Comparison of ENCODE assay signal across 9 cellular contexts in genomic region chr16:71210-71539, GRCh38. TPM values are rescaled to one million over a fixed set of nuclear protein-coding genes. Genes with fewer than 3 reads are reported as not detected.
A peak's percentile ranks its signal among the peaks of the same experiment; 100 is the strongest.
DNase-seq lines count a peak whose midpoint lies in the region; ATAC-seq, FAIRE-seq and TF ChIP-seq lines count a peak whose summit lies in the region.
"Had no signal": no experiment of that assay in that cellular context is flagged by ENCODE, and none has a peak within 500 bp of the region (broad histone marks: within the 10 kb centered on the region; RNA-seq: fewer than 3 reads in every experiment).

No MANE protein-coding gene starts in this region.

- no peak for ATAC-seq in heart right ventricle
- ATAC-seq in aorta (ENCODE audit: low FRiP score) = no peak

- TF ChIP-seq CTCF in heart right ventricle (IDR thresholded peaks at IDR 0.05) (no peak), endothelial cell of umbilical vein (IDR thresholded peaks at IDR 0.05; ENCODE audit: extremely low read depth in 1 of 2, insufficient read depth in 1 of 2, low read depth in 1 of 2, low read length in 2 of 2) (no peak), nephron progenitor cell (IDR thresholded peaks at IDR 0.05) (no peak), GM13977 (IDR thresholded peaks at IDR 0.05; ENCODE audit: extremely low read depth, insufficient read depth, missing control alignments) (no peak)

- no TSS peak for BruUV-seq in endothelial cell of umbilical vein (replicated peaks; lab: Mats Ljungman, UMichigan)

- H3K9me1 ChIP-seq in endothelial cell of umbilical vein (replicated peaks; ENCODE audit: control insufficient read depth, extremely low read depth, insufficient read depth, low read length) = no peaks in the 10 kb centered on the region

- intact Hi-C loops in heart right ventricle (cut with DNase I) = no loop called here
- intact Hi-C loops in cardiac septum (cut with DNase I) = no loop called here
- intact Hi-C loops in endothelial cell of umbilical vein (cut with micrococcal nuclease) = no loop called here
- intact Hi-C loops in aorta (cut with DNase I) = no loop called here

- peak overlapping the region; percentile 48 for H3K9ac ChIP-seq in endothelial cell of umbilical vein (replicated peaks; ENCODE audit: extremely low read depth, insufficient read depth, low read length)
- H3K9ac ChIP-seq: KMS-11 had no signal

- no peak overlapping the region for H3K27ac Mint-ChIP-seq in nephron progenitor cell

- H3K27me3 ChIP-seq in heart right ventricle = peaks cover 0 to 39% (median 0%) of the 10 kb centered on the region in 7 donors
- no peaks in the 10 kb centered on the region for H3K27me3 ChIP-seq in endothelial cell of umbilical vein (ENCODE audit: control insufficient read depth in 2 of 2, insufficient read depth in 2 of 2, low read length in 2 of 2)
- no peaks in the 10 kb centered on the region for H3K27me3 ChIP-seq in aorta (ENCODE audit: control insufficient read depth in 1 of 2, insufficient read depth in 2 of 2, low read length in 1 of 2)

- DNase-seq in heart right ventricle = no peak
- no peak for DNase-seq in cardiac septum (ENCODE audit: low spot score)
- DNase-seq in endothelial cell of umbilical vein (ENCODE audit: low read depth, low spot score) = no peak
- DNase-seq in nephron progenitor cell = no peak
- no peak for DNase-seq in aorta
- DNase-seq in GM13977 (ENCODE audit: low spot score) = no peak
- DNase-seq in stimulated activated CD4-positive, alpha-beta T cell treated with anti-CD3 and anti-CD28 coated beads, Interleukin-4, amount 100 ng/mL, for 1 hour = no peak
- no peak for DNase-seq in stimulated activated CD4-positive, alpha-beta T cell treated with anti-CD3 and anti-CD28 coated beads, Interleukin-1b, Interleukin-23, amount 100 ng/mL, for 48 hours

- no peaks in the 10 kb centered on the region for H3K9me3 Mint-ChIP-seq in nephron progenitor cell

- H3K36me3 Mint-ChIP-seq in nephron progenitor cell (ENCODE audit: low read depth) = no peaks in the 10 kb centered on the region

- H3K27ac ChIP-seq in heart right ventricle (peak overlapping the region; percentile 86 to 99 (median 95)), endothelial cell of umbilical vein (ENCODE audit: insufficient read depth, low read depth, low read length) (no peak overlapping the region), aorta (ENCODE audit: low read depth in 1 of 2, low read length in 2 of 2) (no peak overlapping the region)
- H3K27ac ChIP-seq: KMS-11 had no signal

- 55% methylated on average over 5 of the region's 5 CpGs for WGBS in heart right ventricle, 2 donors
- 11 to 20% methylated on average over 5 of the region's 5 CpGs for WGBS in aorta, 2 donors

- TF ChIP-seq POLR2A in endothelial cell of umbilical vein (IDR thresholded peaks at IDR 0.05; ENCODE audit: low read depth, low read length) = no peak

- peak overlapping the region; percentile 74 for H3K4me2 ChIP-seq in endothelial cell of umbilical vein (ENCODE audit: insufficient read depth, low read length)

- H3K4me1 Mint-ChIP-seq in nephron progenitor cell = peaks cover 80% of the 10 kb centered on the region

- H3K36me3 ChIP-seq in heart right ventricle = peaks cover 0 to 4% (median 0%) of the 10 kb centered on the region in 9 donors
- H3K36me3 ChIP-seq in endothelial cell of umbilical vein (ENCODE audit: control insufficient read depth in 2 of 2, extremely low read depth in 1 of 2, insufficient read depth in 2 of 2, low read length in 2 of 2) = no peaks in the 10 kb centered on the region
- H3K36me3 ChIP-seq in aorta (ENCODE audit: control insufficient read depth in 1 of 2, insufficient read depth in 2 of 2, low read length in 1 of 2) = no peaks in the 10 kb centered on the region

- no peaks in the 10 kb centered on the region for H4K20me1 ChIP-seq in endothelial cell of umbilical vein (replicated peaks; ENCODE audit: control insufficient read depth, extremely low read depth, insufficient read depth, low read length)

- FAIRE-seq in endothelial cell of umbilical vein (lab: Jason Lieb, UNC) = no peak

- no peak overlapping the region for H2AFZ ChIP-seq in endothelial cell of umbilical vein (ENCODE audit: low read depth, low read length)

- in situ Hi-C loops in GM13977 (cut with MboI; ENCODE audit: low pct_unique_long_range_greater_than_20kb, low sequenced_read_pairs, unreplicated experiment) = no loop called here

- no peaks in the 10 kb centered on the region for H3K27me3 Mint-ChIP-seq in nephron progenitor cell (ENCODE audit: low read depth, poor library complexity)

- H3K79me2 ChIP-seq in endothelial cell of umbilical vein (ENCODE audit: control insufficient read depth, insufficient read depth, low read length) = peaks cover 40% of the 10 kb centered on the region

- CTCF ChIA-PET in endothelial cell of umbilical vein (lab: Charles Lee) = interaction anchor here (0.9 to 18.5 kb wide), 3 partner anchors 19 to 291 kb away, joined by 3 to 790 read pairs (median 4); no protein-coding TSS in a partner anchor

- dilution Hi-C loops in endothelial cell of umbilical vein (cut with MboI; ENCODE audit: extremely low pct_ligation_motif_present, low sequenced_read_pairs) = no loop called here

- H3K9me3 ChIP-seq in heart right ventricle = no peaks in the 10 kb centered on the region
- no peaks in the 10 kb centered on the region for H3K9me3 ChIP-seq in endothelial cell of umbilical vein (replicated peaks; ENCODE audit: control insufficient read depth, insufficient read depth, low read length)
- H3K9me3 ChIP-seq in aorta (ENCODE audit: control insufficient read depth, low read length) = no peaks in the 10 kb centered on the region

- peak overlapping the region; percentile 84 for H3K4me3 Mint-ChIP-seq in nephron progenitor cell

- H3K4me3 ChIP-seq in heart right ventricle (peak overlapping the region; percentile 64 to 89 (median 72)), endothelial cell of umbilical vein (replicated peaks in 1 of 3; ENCODE audit: insufficient read depth in 1 of 3, low read depth in 1 of 3, low read length in 3 of 3) (peak overlapping the region; percentile 52 to 64 (median 52)), aorta (ENCODE audit: low read length in 2 of 2) (peak overlapping the region; percentile 36 to 73)

- POLR2A ChIA-PET in endothelial cell of umbilical vein (lab: Charles Lee) = no interaction called here

- H3K4me1 ChIP-seq in heart right ventricle = peaks cover 51 to 92% (median 90%) of the 10 kb centered on the region in 9 donors
- H3K4me1 ChIP-seq in endothelial cell of umbilical vein (ENCODE audit: control insufficient read depth, extremely low read depth, insufficient read depth, low read length) = peaks cover 18% of the 10 kb centered on the region
- no peaks in the 10 kb centered on the region for H3K4me1 ChIP-seq in aorta (ENCODE audit: control insufficient read depth in 1 of 2, insufficient read depth in 2 of 2, low read length in 2 of 2)

RNA-seq across cellular contexts. Expression of gene RHBDF1, which starts 1.3 kb away (rescaled TPM):
- 10 to 100 TPM; 18.5 to 27.8 (median 24.3) TPM for total RNA-seq in heart right ventricle
- polyA plus RNA-seq in heart right ventricle = 10 to 100 TPM; 36.9 to 89.8 TPM
- total RNA-seq in cardiac septum = 31.4 TPM
- 55.1 and 57.0 TPM in 2 replicates for total RNA-seq in endothelial cell of umbilical vein
- 113 and 137 TPM in 2 replicates for polyA plus RNA-seq in endothelial cell of umbilical vein
- polyA plus RNA-seq in endothelial cell of umbilical vein (2011; cell fraction: cytosol; rRNA removed) = 36.3 and 43.7 TPM in 2 replicates
- 340 and 426 TPM in 2 replicates for polyA plus RNA-seq in endothelial cell of umbilical vein (2011; cell fraction: nucleus; rRNA removed)
- 43.3 and 52.5 TPM in 2 replicates for polyA plus RNA-seq in endothelial cell of umbilical vein (2012)
- polyA minus RNA-seq in endothelial cell of umbilical vein = 67.9 and 77.9 TPM in 2 replicates
- polyA minus RNA-seq in endothelial cell of umbilical vein (2011; cell fraction: cytosol; rRNA and poly(A)+ RNA removed) = 5.2 TPM
- 70.9 and 84.9 TPM in 2 replicates for polyA minus RNA-seq in endothelial cell of umbilical vein (2011; cell fraction: nucleus; rRNA and poly(A)+ RNA removed)
- 10 to 100 TPM; 79.2 to 91.0 TPM for total RNA-seq in aorta
- 100 to 1,000 TPM in 1 of 2 donors, 10 to 100 TPM in 1; 23.7 to 215 TPM for polyA plus RNA-seq in aorta

RNA-seq across cellular contexts. Expression of gene MPG, which starts 6.8 kb away (rescaled TPM):
- total RNA-seq in heart right ventricle = 10 to 100 TPM; 32.2 to 44.7 (median 38.6) TPM
- polyA plus RNA-seq in heart right ventricle = 10 to 100 TPM; 68.2 to 88.5 TPM
- 33.6 TPM for total RNA-seq in cardiac septum
- total RNA-seq in endothelial cell of umbilical vein = 68.1 and 70.5 TPM in 2 replicates
- 140 and 178 TPM in 2 replicates for polyA plus RNA-seq in endothelial cell of umbilical vein
- polyA plus RNA-seq in endothelial cell of umbilical vein (2011; cell fraction: cytosol; rRNA removed) = 54.6 and 92.5 TPM in 2 replicates
- 26.0 and 26.1 TPM in 2 replicates for polyA plus RNA-seq in endothelial cell of umbilical vein (2011; cell fraction: nucleus; rRNA removed)
- polyA plus RNA-seq in endothelial cell of umbilical vein (2012) = 48.5 and 63.0 TPM in 2 replicates
- 16.4 and 18.6 TPM in 2 replicates for polyA minus RNA-seq in endothelial cell of umbilical vein
- 38.9 TPM for polyA minus RNA-seq in endothelial cell of umbilical vein (2011; cell fraction: cytosol; rRNA and poly(A)+ RNA removed)
- 4.2 and 14.6 TPM in 2 replicates for polyA minus RNA-seq in endothelial cell of umbilical vein (2011; cell fraction: nucleus; rRNA and poly(A)+ RNA removed)
- total RNA-seq in aorta = 10 to 100 TPM; 56.2 to 59.5 TPM
- polyA plus RNA-seq in aorta = 100 to 1,000 TPM in 1 of 2 donors, 10 to 100 TPM in 1; 88.7 to 213 TPM

RNA-seq across cellular contexts. Expression of gene SNRNP25, which starts 17.5 kb away (rescaled TPM):
- 10 to 100 TPM; 45.6 to 86.6 (median 56.6) TPM for total RNA-seq in heart right ventricle
- polyA plus RNA-seq in heart right ventricle = 100 to 1,000 TPM in 1 of 2 donors, 10 to 100 TPM in 1; 80.4 to 109 TPM
- total RNA-seq in cardiac septum = 45.6 TPM
- 41.8 and 50.2 TPM in 2 replicates for total RNA-seq in endothelial cell of umbilical vein
- 42.1 and 49.6 TPM in 2 replicates for polyA plus RNA-seq in endothelial cell of umbilical vein
- polyA plus RNA-seq in endothelial cell of umbilical vein (2011; cell fraction: cytosol; rRNA removed) = 76.4 and 84.8 TPM in 2 replicates
- 28.5 and 33.5 TPM in 2 replicates for polyA plus RNA-seq in endothelial cell of umbilical vein (2011; cell fraction: nucleus; rRNA removed)
- 54.9 and 59.2 TPM in 2 replicates for polyA plus RNA-seq in endothelial cell of umbilical vein (2012)
- polyA minus RNA-seq in endothelial cell of umbilical vein = 18.4 and 18.6 TPM in 2 replicates
- polyA minus RNA-seq in endothelial cell of umbilical vein (2011; cell fraction: cytosol; rRNA and poly(A)+ RNA removed) = 18.6 TPM
- 3.8 and 4.0 TPM in 2 replicates for polyA minus RNA-seq in endothelial cell of umbilical vein (2011; cell fraction: nucleus; rRNA and poly(A)+ RNA removed)
- total RNA-seq in aorta = 10 to 100 TPM; 10.7 to 11.1 TPM
- 10 to 100 TPM; 18.5 to 32.2 TPM for polyA plus RNA-seq in aorta

RNA-seq across cellular contexts. Expression of gene POLR3K, which starts 17.8 kb away (rescaled TPM):
- total RNA-seq in heart right ventricle (10 to 100 TPM in 7 of 10 donors, 1 to 10 TPM in 3; 9.1 to 11.8 (median 10.5) TPM), cardiac septum (9.2 TPM), endothelial cell of umbilical vein (18.4 and 20.6 TPM in 2 replicates), aorta (1 to 10 TPM; 6.0 to 6.1 TPM)
- polyA plus RNA-seq in heart right ventricle (10 to 100 TPM in 1 of 2 donors, 1 to 10 TPM in 1; 6.7 to 19.2 TPM), endothelial cell of umbilical vein (28.0 and 33.2 TPM in 2 replicates), aorta (10 to 100 TPM in 1 of 2 donors, 1 to 10 TPM in 1; 8.5 to 10.9 TPM)
- polyA plus RNA-seq in endothelial cell of umbilical vein (2011; cell fraction: cytosol; rRNA removed) = 32.9 and 42.4 TPM in 2 replicates
- polyA plus RNA-seq in endothelial cell of umbilical vein (2011; cell fraction: nucleus; rRNA removed) = 11.6 and 12.5 TPM in 2 replicates
- 25.5 and 35.5 TPM in 2 replicates for polyA plus RNA-seq in endothelial cell of umbilical vein (2012)
- 17.6 and 17.7 TPM in 2 replicates for polyA minus RNA-seq in endothelial cell of umbilical vein
- 34.3 TPM for polyA minus RNA-seq in endothelial cell of umbilical vein (2011; cell fraction: cytosol; rRNA and poly(A)+ RNA removed)
- 2.9 and 3.4 TPM in 2 replicates for polyA minus RNA-seq in endothelial cell of umbilical vein (2011; cell fraction: nucleus; rRNA and poly(A)+ RNA removed)

Comparison
In these comparisons a context has a peak if more than half of its experiments do, and no peak if none do; other contexts are left out.
1. H3K27ac ChIP-seq: peak in heart right ventricle (10 of 10); none in endothelial cell of umbilical vein (single experiment) and aorta (0 of 2).
2. Peak in every context shown above with its lines, with median percentiles within 50 percentile points of each other: H3K4me3 ChIP-seq.